Comparison of ENCODE assay signal across 25 cellular contexts in genomic region chr6:111119550-111120329, GRCh38. TPM values are rescaled to one million over a fixed set of nuclear protein-coding genes. Genes with fewer than 3 reads are reported as not detected.
DNase-seq lines count a peak whose midpoint lies in the region; ATAC-seq and TF ChIP-seq lines count a peak whose summit lies in the region.
"Had no signal": no experiment of that assay in that cellular context is flagged by ENCODE, and none has a peak within 500 bp of the region (broad histone marks: within the 10 kb centered on the region; RNA-seq: fewer than 3 reads in every experiment).

No MANE protein-coding gene starts in this region.

- no peaks in the 10 kb centered on the region for H3K9me3 ChIP-seq in CD4-positive, CD25-positive, alpha-beta regulatory T cell (ENCODE audit: control insufficient read depth in 2 of 2, low read length in 2 of 2)
- peaks cover 0 to 3% (median under 1%) of the 10 kb centered on the region in 4 donors for H3K9me3 ChIP-seq in sigmoid colon
- H3K9me3 ChIP-seq: pancreas had no signal

- TF ChIP-seq EP300 in sigmoid colon (IDR thresholded peaks at IDR 0.05), result peak in 3 of 4 donors; percentile 41 to 74 (median 55)

- intact Hi-C loops in dendritic cell treated with granulocyte-macrophage colony-stimulating factor and Interleukin-4, amounts not matched to agents 40 ng/mL and 50 ng/mL, for 4 days (cut with micrococcal nuclease), result no loop called here
- intact Hi-C loops in sigmoid colon (cut with DNase I), result no loop called here

- peaks cover 2% of the 10 kb centered on the region for H3K36me3 ChIP-seq in CD4-positive, CD25-positive, alpha-beta regulatory T cell (ENCODE audit: control insufficient read depth, insufficient read depth, low read length)
- H3K36me3 ChIP-seq in sigmoid colon, result no peaks in the 10 kb centered on the region
- H3K36me3 ChIP-seq: pancreas had no signal

- no peak overlapping the region for H3K4me3 ChIP-seq in CD4-positive, CD25-positive, alpha-beta regulatory T cell (ENCODE audit: low read depth, low read length)
- no peak overlapping the region for H3K4me3 ChIP-seq in NB4 (ENCODE audit: low read depth, low read length)
- no peak overlapping the region for H3K4me3 ChIP-seq in sigmoid colon
- H3K4me3 ChIP-seq: lung, pancreas had no signal

- H3K27ac ChIP-seq in CD4-positive, CD25-positive, alpha-beta regulatory T cell (ENCODE audit: insufficient read depth, low read length, poor library complexity, severe bottlenecking), result peak overlapping the region; percentile 10
- H3K27ac ChIP-seq in sigmoid colon, result peak overlapping the region in 1 of 4 donors; percentile 10
- H3K27ac ChIP-seq: pancreas had no signal

- no peak overlapping the region for H3K27ac Mint-ChIP-seq in CD4-positive, CD25-positive, alpha-beta regulatory T cell
- H3K27ac Mint-ChIP-seq in dendritic cell treated with granulocyte-macrophage colony-stimulating factor and Interleukin-4, amounts not matched to agents 40 ng/mL and 50 ng/mL, for 4 days, result peak overlapping the region; percentile 43
- no peak overlapping the region for H3K27ac Mint-ChIP-seq in mesothelial cell of epicardium
- H3K27ac Mint-ChIP-seq: activated naive CD8-positive, alpha-beta T cell treated with anti-CD3 and anti-CD28 coated beads for 36 hours; B cell; T-helper 17 cell; type B pancreatic cell had no signal

- no peak overlapping the region for H3K4me3 Mint-ChIP-seq in CD4-positive, CD25-positive, alpha-beta regulatory T cell
- H3K4me3 Mint-ChIP-seq in dendritic cell treated with granulocyte-macrophage colony-stimulating factor and Interleukin-4, amounts not matched to agents 40 ng/mL and 50 ng/mL, for 4 days, result no peak overlapping the region
- H3K4me3 Mint-ChIP-seq in mesothelial cell of epicardium, result no peak overlapping the region
- H3K4me3 Mint-ChIP-seq: activated naive CD8-positive, alpha-beta T cell treated with anti-CD3 and anti-CD28 coated beads for 36 hours; B cell; T-helper 17 cell; type B pancreatic cell had no signal

- peaks cover 0 to 34% (median 24%) of the 10 kb centered on the region in 4 donors for H3K4me1 Mint-ChIP-seq in CD4-positive, CD25-positive, alpha-beta regulatory T cell
- H3K4me1 Mint-ChIP-seq in dendritic cell treated with granulocyte-macrophage colony-stimulating factor and Interleukin-4, amounts not matched to agents 40 ng/mL and 50 ng/mL, for 4 days (ENCODE audit: low read depth), result peaks cover 10% of the 10 kb centered on the region
- peaks cover 11% of the 10 kb centered on the region for H3K4me1 Mint-ChIP-seq in mesothelial cell of epicardium

- no peaks in the 10 kb centered on the region for H3K27me3 ChIP-seq in CD4-positive, CD25-positive, alpha-beta regulatory T cell (ENCODE audit: control insufficient read depth, insufficient read depth, low read length)
- H3K27me3 ChIP-seq in sigmoid colon, result no peaks in the 10 kb centered on the region
- H3K27me3 ChIP-seq: pancreas had no signal

- H3K36me3 Mint-ChIP-seq in CD4-positive, CD25-positive, alpha-beta regulatory T cell, result peaks cover 10% of the 10 kb centered on the region
- no peaks in the 10 kb centered on the region for H3K36me3 Mint-ChIP-seq in dendritic cell treated with granulocyte-macrophage colony-stimulating factor and Interleukin-4, amounts not matched to agents 40 ng/mL and 50 ng/mL, for 4 days (ENCODE audit: low read depth)
- peaks cover 8% of the 10 kb centered on the region for H3K36me3 Mint-ChIP-seq in mesothelial cell of epicardium
- H3K36me3 Mint-ChIP-seq: type B pancreatic cell had no signal

- peaks cover 0 to 2% (median 0%) of the 10 kb centered on the region in 7 donors for H3K9me3 Mint-ChIP-seq in CD4-positive, CD25-positive, alpha-beta regulatory T cell
- H3K9me3 Mint-ChIP-seq in dendritic cell treated with granulocyte-macrophage colony-stimulating factor and Interleukin-4, amounts not matched to agents 40 ng/mL and 50 ng/mL, for 4 days, result no peaks in the 10 kb centered on the region
- H3K9me3 Mint-ChIP-seq in mesothelial cell of epicardium, result peaks cover 5% of the 10 kb centered on the region

- TF ChIP-seq CTCF in NB4 (IDR thresholded peaks at IDR 0.05; ENCODE audit: low read depth, low read length), result no peak
- TF ChIP-seq CTCF in sigmoid colon (IDR thresholded peaks at IDR 0.05), result no peak
- no peak for TF ChIP-seq CTCF in mesothelial cell of epicardium (IDR thresholded peaks at IDR 0.05; ENCODE audit: unreplicated experiment)

- 83 to 91% methylated on average over 2 of the region's 2 CpGs for WGBS in sigmoid colon, 2 donors

- no peak for DNase-seq in CD4-positive, CD25-positive, alpha-beta regulatory T cell
- DNase-seq in NB4 (ENCODE audit: low read depth) (peak; percentile 15), sigmoid colon (no peak), NCI-H2196 treated with DMSO at 0.1 percent for 48 hours (lab: John Stamatoyannopoulos, UW; ENCODE audit: unreplicated experiment) (no peak), DMS153 (lab: John Stamatoyannopoulos, UW) (no peak), mesothelial cell of epicardium (ENCODE audit: low spot score in 2 of 2, unreplicated experiment in 2 of 2) (no peak)
- DNase-seq: activated effector memory CD4-positive, alpha-beta T cell treated with anti-CD3 and anti-CD28 coated beads, Interleukin-2, amount 50 U/mL, for 16 hours; activated naive CD8-positive, alpha-beta T cell treated with anti-CD3 and anti-CD28 coated beads for 36 hours; activated T-cell treated with anti-CD3 and anti-CD28 coated beads for 4 hours; H7; head of caudate nucleus; Karpas-422; NCI-H1105; NCI-H187 treated with DMSO at 0.1 percent for 48 hours; NCI-H748 treated with DMSO at 0.1 percent for 48 hours; pancreas; stimulated activated CD4-positive, alpha-beta T cell treated with anti-CD3 and anti-CD28 coated beads, Interleukin-2, amount 100 ng/mL, for 48 hours; T-helper 17 cell had no signal

- ATAC-seq in CD4-positive, CD25-positive, alpha-beta regulatory T cell (ENCODE audit: low read depth in 2 of 2), result no peak
- no peak for ATAC-seq in HG02759 (IDR thresholded peaks at IDR 0.05; ENCODE audit: unreplicated experiment)
- ATAC-seq: T-helper 17 cell had no signal

- peaks cover 26% of the 10 kb centered on the region for H3K4me1 ChIP-seq in CD4-positive, CD25-positive, alpha-beta regulatory T cell (ENCODE audit: control insufficient read depth, insufficient read depth, low read length, poor library complexity, severe bottlenecking)
- H3K4me1 ChIP-seq in sigmoid colon, result no peaks in the 10 kb centered on the region

- TF ChIP-seq POLR2A in NB4 (IDR thresholded peaks at IDR 0.05; ENCODE audit: extremely low read depth, insufficient read length) (no peak), sigmoid colon (IDR thresholded peaks at IDR 0.05) (no peak)

- no peaks in the 10 kb centered on the region for H3K27me3 Mint-ChIP-seq in CD4-positive, CD25-positive, alpha-beta regulatory T cell
- no peaks in the 10 kb centered on the region for H3K27me3 Mint-ChIP-seq in dendritic cell treated with granulocyte-macrophage colony-stimulating factor and Interleukin-4, amounts not matched to agents 40 ng/mL and 50 ng/mL, for 4 days
- no peaks in the 10 kb centered on the region for H3K27me3 Mint-ChIP-seq in mesothelial cell of epicardium (ENCODE audit: low read depth)
- H3K27me3 Mint-ChIP-seq: activated naive CD8-positive, alpha-beta T cell treated with anti-CD3 and anti-CD28 coated beads for 36 hours; T-helper 17 cell; type B pancreatic cell had no signal

RNA-seq across cellular contexts. Expression of gene SLC16A10, which starts 32.4 kb away (rescaled TPM):
- 24.4 TPM for total RNA-seq in CD4-positive, CD25-positive, alpha-beta regulatory T cell
- polyA plus RNA-seq in CD4-positive, CD25-positive, alpha-beta regulatory T cell, result 10 to 100 TPM; 31.3 to 39.3 (median 32.6) TPM
- total RNA-seq in sigmoid colon (under 1 TPM; 0.36 to 0.99 (median 0.89) TPM), mesothelial cell of epicardium (15.0 to 18.0 TPM (median 15.1 TPM) in 3 replicates)
- polyA plus RNA-seq in sigmoid colon, result 1 to 10 TPM in 1 of 3 donors, under 1 TPM in 2; under 0.01 to 1.2 (median 0.23) TPM
- total RNA-seq: endothelial cell of umbilical vein, RPMI7951 had no signal
- polyA plus RNA-seq: endothelial cell of umbilical vein had no signal
